Comparison of ENCODE assay signal across 24 cellular contexts in the genomic region with DNA sequence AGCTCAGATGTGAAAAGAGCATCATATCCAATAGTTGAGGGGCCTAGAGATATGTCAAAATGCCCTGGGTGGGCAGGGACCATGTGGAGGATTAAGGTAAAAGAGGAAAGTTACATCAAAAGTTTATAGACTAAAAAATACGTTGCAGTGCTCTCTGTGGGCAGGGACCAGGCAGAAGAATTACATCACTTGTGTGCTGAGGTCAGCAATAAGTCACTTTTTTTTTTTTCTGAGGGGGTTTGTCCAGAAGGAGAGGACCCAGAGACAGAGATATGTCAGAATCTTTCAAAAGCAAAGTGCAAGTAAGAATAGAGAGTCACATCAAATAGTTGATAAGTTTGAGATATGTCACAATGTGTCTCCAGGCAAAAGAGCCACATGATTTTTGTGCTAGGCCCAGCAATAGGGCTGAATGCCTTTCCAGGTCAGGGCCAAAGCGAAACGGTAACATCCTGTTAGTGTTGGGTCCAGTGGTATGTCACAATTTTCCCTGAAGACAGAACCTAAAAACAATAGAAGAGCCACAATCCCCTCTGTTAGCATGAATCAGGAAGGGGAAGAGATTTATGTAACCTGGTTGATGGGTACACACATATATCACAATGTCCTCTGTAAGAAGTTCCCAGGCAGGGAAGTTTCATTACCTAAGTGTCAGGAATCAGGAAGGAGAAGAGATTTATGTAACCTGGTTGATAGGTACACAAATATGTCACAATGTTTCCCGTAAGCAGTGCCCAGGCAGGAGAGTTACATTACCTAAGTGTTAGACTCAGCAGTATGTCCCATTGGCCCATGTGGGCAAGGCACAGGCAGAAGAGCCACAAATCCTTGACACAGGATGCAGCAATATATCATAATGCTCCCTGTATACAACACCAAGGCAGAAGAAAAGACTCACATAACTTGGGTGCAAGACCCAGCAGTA. TPM values are rescaled to one million over a fixed set of nuclear protein-coding genes. Genes with fewer than 3 reads are reported as not detected.
A peak's percentile ranks its signal among the peaks of the same experiment; 100 is the strongest.
DNase-seq lines count a peak whose midpoint lies in the region; ATAC-seq, FAIRE-seq and TF ChIP-seq lines count a peak whose summit lies in the region.
"Had no signal": no experiment of that assay in that cellular context is flagged by ENCODE, and none has a peak within 500 bp of the region (broad histone marks: within the 10 kb centered on the region; RNA-seq: fewer than 3 reads in every experiment).

No MANE protein-coding gene starts in this region.

- no peaks in the 10 kb centered on the region for H3K79me2 ChIP-seq in HepG2 (ENCODE audit: insufficient read depth, low read length)

- TF ChIP-seq RAD21 in HepG2 (CRISPR knock-in tag; IDR thresholded peaks at IDR 0.05): no peak

- H4K20me1 ChIP-seq in HepG2 (ENCODE audit: insufficient read depth, low read length): no peaks in the 10 kb centered on the region

- in situ Hi-C loops in HepG2 (cut with HindIII; ENCODE audit: extremely low pct_ligation_motif_present, low pct_unique_long_range_greater_than_20kb): no loop called here

- no peaks in the 10 kb centered on the region for H3K4me1 ChIP-seq in CD8-positive, alpha-beta T cell (ENCODE audit: insufficient read depth, low read length)
- H3K4me1 ChIP-seq in HepG2 (ENCODE audit: insufficient read depth, low read length) (no peaks in the 10 kb centered on the region; the same call in 1 of the 2 replicates), left ventricle myocardium inferior (no peaks in the 10 kb centered on the region)
- H3K4me1 ChIP-seq: SJCRH30 had no signal

- intact Hi-C loops in CD8-positive, alpha-beta T cell (cut with DNase I, micrococcal nuclease): loop anchor here in 1 of 2 experiments (5.0 kb wide), 1 partner anchor 670 kb away; no protein-coding TSS in a partner anchor
- intact Hi-C loops in HepG2 (cut with micrococcal nuclease; ENCODE audit: unreplicated experiment): no loop called here
- intact Hi-C loops in left ventricle myocardium inferior (cut with micrococcal nuclease): no loop called here

- H3K4me1 Mint-ChIP-seq in CD8-positive, alpha-beta T cell (ENCODE audit: low read depth): no peaks in the 10 kb centered on the region

- no TSS peak for BruUV-seq in HepG2 (replicated peaks; lab: Mats Ljungman, UMichigan)

- no peak for ATAC-seq in CD8-positive, alpha-beta T cell
- ATAC-seq in HepG2: no peak
- no peak for ATAC-seq in GM21717 (IDR thresholded peaks at IDR 0.05; ENCODE audit: unreplicated experiment)
- ATAC-seq: Right ventricle myocardium inferior, SK-N-SH treated with all-trans-retinoic acid at 6 μM for 48 hours had no signal

- no peak for TF ChIP-seq POLR2A in HepG2 (IDR thresholded peaks at IDR 0.05; ENCODE audit: insufficient read depth in 1 of 2, low read depth in 2 of 2, low read length in 2 of 2)

- no peak for FAIRE-seq in HepG2 (lab: Jason Lieb, UNC)
- FAIRE-seq: D721Med, GM18507, HTR-8/SVneo had no signal

- no peaks in the 10 kb centered on the region for H3K9me3 Mint-ChIP-seq in CD8-positive, alpha-beta T cell

- H3K4me2 ChIP-seq in HepG2 (ENCODE audit: low read depth, low read length): no peak overlapping the region
- H3K4me2 ChIP-seq: KMS-11, PC-9 had no signal

- no peak overlapping the region for H3K27ac ChIP-seq in CD8-positive, alpha-beta T cell (ENCODE audit: low read depth, low read length)
- H3K27ac ChIP-seq in HepG2 (ENCODE audit: extremely low read length, insufficient read depth, low read length) (no peak overlapping the region), left ventricle myocardium inferior (replicated peaks) (no peak overlapping the region)
- H3K27ac ChIP-seq: C4-2B, GM23248, KMS-11, PC-9, SJCRH30 had no signal

- DNase-seq in CD8-positive, alpha-beta T cell: no peak
- DNase-seq in epithelial cell of esophagus (ENCODE audit: low read depth): peak; percentile 43
- no peak for DNase-seq in HepG2 (ENCODE audit: low spot score)
- DNase-seq in left ventricle myocardium inferior: no peak
- no peak for DNase-seq in stimulated activated CD4-positive, alpha-beta T cell treated with anti-CD3 and anti-CD28 coated beads, Interleukin-4, amount 100 ng/mL, for 24 hours
- DNase-seq in D341Med (ENCODE audit: low spot score): no peak
- DNase-seq: DMS53, GM23248, H7, NCI-H1048, NCI-H1694, NCI-H2029 treated with DMSO at 0.1 percent for 48 hours, NCI-H2227 treated with DMSO at 0.1 percent for 48 hours, NCI-H526 treated with DMSO at 0.1 percent for 48 hours, PC-9, SJCRH30 had no signal

- POLR2A ChIA-PET in CD8-positive, alpha-beta T cell (lab: Charles Lee): no interaction called here
- POLR2A ChIA-PET in HepG2 (lab: Yijun Ruan, JAX): no interaction called here

- CTCF ChIA-PET in CD8-positive, alpha-beta T cell (lab: Charles Lee): no interaction called here
- CTCF ChIA-PET in HepG2 (lab: Yijun Ruan, JAX; ENCODE audit: low intra/inter-chr PET ratio, low total read pairs): no interaction called here

- 3% methylated on average over 4 of the region's 4 CpGs for WGBS in HepG2 (ENCODE audit: low lambda C conversion rate)

- no peaks in the 10 kb centered on the region for H3K36me3 Mint-ChIP-seq in CD8-positive, alpha-beta T cell

- no peaks in the 10 kb centered on the region for H3K27me3 ChIP-seq in CD8-positive, alpha-beta T cell (ENCODE audit: insufficient read depth, low read length)
- no peaks in the 10 kb centered on the region for H3K27me3 ChIP-seq in HepG2 (ENCODE audit: control insufficient read depth in 1 of 2, insufficient read depth in 2 of 2, low read length in 2 of 2)
- no peaks in the 10 kb centered on the region for H3K27me3 ChIP-seq in left ventricle myocardium inferior (ENCODE audit: low read depth)
- H3K27me3 ChIP-seq: SJCRH30 had no signal

- H3K36me3 ChIP-seq in CD8-positive, alpha-beta T cell (ENCODE audit: insufficient read depth, low read length): no peaks in the 10 kb centered on the region
- H3K36me3 ChIP-seq in HepG2 (replicated peaks in 1 of 2; ENCODE audit: control insufficient read depth in 1 of 2, insufficient read depth in 2 of 2, low read length in 2 of 2) (no peaks in the 10 kb centered on the region), left ventricle myocardium inferior (no peaks in the 10 kb centered on the region)
- H3K36me3 ChIP-seq: SJCRH30 had no signal

- H3K27me3 Mint-ChIP-seq in CD8-positive, alpha-beta T cell (ENCODE audit: low read depth): no peaks in the 10 kb centered on the region

- H3K4me3 Mint-ChIP-seq in CD8-positive, alpha-beta T cell: no peak overlapping the region

- no peaks in the 10 kb centered on the region for H3K9me3 ChIP-seq in CD8-positive, alpha-beta T cell (ENCODE audit: low read length)
- H3K9me3 ChIP-seq in HepG2 (ENCODE audit: low read length) (no peaks in the 10 kb centered on the region; the same call in 1 of the 2 replicates), left ventricle myocardium inferior (replicated peaks) (no peaks in the 10 kb centered on the region)

- H3K4me3 ChIP-seq in CD8-positive, alpha-beta T cell (ENCODE audit: low read depth, low read length): no peak overlapping the region
- H3K4me3 ChIP-seq in epithelial cell of esophagus (ENCODE audit: low read length) (no peak overlapping the region), HepG2 (replicated peaks in 1 of 3; ENCODE audit: insufficient read depth in 1 of 3, low read depth in 2 of 3, low read length in 3 of 3) (no peak overlapping the region), left ventricle myocardium inferior (no peak overlapping the region)
- H3K4me3 ChIP-seq: GM23248, PC-9, SJCRH30 had no signal

- no peak overlapping the region for H2AFZ ChIP-seq in HepG2 (ENCODE audit: low read length)
- H2AFZ ChIP-seq: GM23248, PC-9 had no signal

- TF ChIP-seq EP300 in HepG2 (IDR thresholded peaks at IDR 0.05; ENCODE audit: low read depth in 2 of 2, low read length in 2 of 2) (no peak), HepG2 (CRISPR knock-in tag; IDR thresholded peaks at IDR 0.05; ENCODE audit: borderline replicate concordance) (no peak)

- no peak overlapping the region for H3K9ac ChIP-seq in HepG2 (ENCODE audit: insufficient read depth, low read depth, low read length)
- H3K9ac ChIP-seq: GM23248, KMS-11 had no signal

- no peak for TF ChIP-seq CTCF in CD8-positive, alpha-beta T cell (IDR thresholded peaks at IDR 0.05)
- TF ChIP-seq CTCF in epithelial cell of esophagus (IDR thresholded peaks at IDR 0.05; ENCODE audit: insufficient read depth, low read depth, low read length, missing control alignments): no peak
- no peak for TF ChIP-seq CTCF in HepG2 (CRISPR knock-in tag; IDR thresholded peaks at IDR 0.05)
- TF ChIP-seq CTCF in left ventricle myocardium inferior (IDR thresholded peaks at IDR 0.05; ENCODE audit: borderline replicate concordance): no peak

- peak overlapping the region; percentile 1 for H3K27ac Mint-ChIP-seq in CD8-positive, alpha-beta T cell

TF ChIP-seq in HepG2, 621 proteins besides CTCF, POLR2A, EP300 and RAD21 (continues in another document):
- peak; percentile 45; the same call in 1 of the 2 replicates for TF ChIP-seq RARA (CRISPR knock-in tag; IDR thresholded peaks at IDR 0.05)
- TF ChIP-seq, protein P1, sequence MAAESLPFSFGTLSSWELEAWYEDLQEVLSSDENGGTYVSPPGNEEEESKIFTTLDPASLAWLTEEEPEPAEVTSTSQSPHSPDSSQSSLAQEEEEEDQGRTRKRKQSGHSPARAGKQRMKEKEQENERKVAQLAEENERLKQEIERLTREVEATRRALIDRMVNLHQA (CRISPR knock-in tag; IDR thresholded peaks at IDR 0.05): no peak

RNA-seq across cellular contexts. Expression of a gene that starts 28.1 kb away (rescaled TPM):
- total RNA-seq in CD8-positive, alpha-beta T cell: 10 to 100 TPM; 14.0 to 14.7 TPM
- total RNA-seq in HepG2 (2016; rRNA removed; fragmentation: Illumina TruSeq; extraction: Trizol): 5.4 and 9.4 TPM in 2 replicates
- 0.44 and 0.61 TPM in 2 replicates for total RNA-seq in HepG2 (2016; cell fraction: cytosol; rRNA removed; fragmentation: Illumina TruSeq; extraction: Trizol; ENCODE audit: low read depth)
- total RNA-seq in HepG2 (2016; cell fraction: insoluble cytoplasmic fraction; rRNA removed; fragmentation: Illumina TruSeq; extraction: Trizol): 5.3 and 9.7 TPM in 2 replicates
- 1.9 and 2.0 TPM in 2 replicates for total RNA-seq in HepG2 (2016; cell fraction: membrane; rRNA removed; fragmentation: Illumina TruSeq; extraction: Trizol)
- 11.3 and 12.4 TPM in 2 replicates for total RNA-seq in HepG2 (2016; cell fraction: nucleus; rRNA removed; fragmentation: Illumina TruSeq; extraction: Trizol)
- 1.6 and 2.5 TPM in 2 replicates for polyA plus RNA-seq in HepG2 (2011; rRNA removed)
- polyA plus RNA-seq in HepG2 (2011; cell fraction: cytosol; rRNA removed): 0.96 and 1.1 TPM in 2 replicates
- polyA plus RNA-seq in HepG2 (2011; cell fraction: nucleus; rRNA removed): 3.7 and 4.7 TPM in 2 replicates
- 1.6 and 1.9 TPM in 2 replicates for polyA plus RNA-seq in HepG2 (2012)
- polyA plus RNA-seq in HepG2 (2016; cell fraction: cytosol; fragmentation: Illumina TruSeq; extraction: Trizol; ENCODE audit: low read depth): 0.19 and 0.23 TPM in 2 replicates
- polyA plus RNA-seq in HepG2 (2016; cell fraction: insoluble cytoplasmic fraction; fragmentation: Illumina TruSeq; extraction: Trizol; ENCODE audit: low read depth): 7.7 and 8.6 TPM in 2 replicates
- polyA plus RNA-seq in HepG2 (2016; cell fraction: membrane; fragmentation: Illumina TruSeq; extraction: Trizol; ENCODE audit: low read depth): 0.73 and 0.80 TPM in 2 replicates
- 23.0 and 26.1 TPM in 2 replicates for polyA plus RNA-seq in HepG2 (2016; cell fraction: nucleus; fragmentation: Illumina TruSeq; extraction: Trizol; ENCODE audit: insufficient read depth, low read depth)
- polyA minus RNA-seq in HepG2 (2011; rRNA and poly(A)+ RNA removed; ENCODE audit: low replicate concordance): 1.4 TPM in 2 replicates
- 2.6 and 2.9 TPM in 2 replicates for polyA minus RNA-seq in HepG2 (2011; cell fraction: cytosol; rRNA and poly(A)+ RNA removed)
- 9.6 and 11.2 TPM in 2 replicates for polyA minus RNA-seq in HepG2 (2011; cell fraction: nucleus; rRNA and poly(A)+ RNA removed)
- 1.4 TPM for total RNA-seq in left ventricle myocardium inferior
- total RNA-seq: H7 had no signal
